Comparison of ENCODE assay signal across 1 cellular context in the genomic region with DNA sequence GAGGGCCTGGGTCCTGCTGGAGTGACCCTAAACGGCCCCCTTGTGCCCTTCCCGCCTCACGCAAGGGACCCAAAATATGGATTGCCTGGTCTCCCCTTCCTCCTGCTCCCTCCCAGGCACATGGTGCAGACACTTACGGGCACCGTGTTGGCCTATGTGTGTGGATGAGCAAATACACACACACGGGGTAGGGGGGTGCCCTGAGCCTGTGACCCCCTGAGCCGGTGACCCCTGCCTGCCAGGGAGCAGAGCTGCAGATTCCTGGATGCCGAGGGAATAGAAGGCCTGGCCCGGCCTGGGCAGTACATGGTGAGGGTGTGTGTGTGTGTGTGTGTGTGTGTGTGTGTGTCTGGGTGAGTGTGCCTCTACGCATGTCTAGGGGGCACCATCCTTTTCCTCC.
TF ChIP-seq lines count a peak whose summit lies in the region.

No MANE protein-coding gene starts in this region.

TF ChIP-seq in HepG2, 621 proteins besides CTCF, POLR2A, EP300 and RAD21 (continued from another document):
- TF ChIP-seq ZNF362 (CRISPR knock-in tag; IDR thresholded peaks at IDR 0.05; ENCODE audit: borderline replicate concordance) (no peak), LBX2 (CRISPR knock-in tag; IDR thresholded peaks at IDR 0.05; ENCODE audit: borderline replicate concordance) (no peak), HNRNPL (IDR thresholded peaks at IDR 0.05; ENCODE audit: low read depth, low read length) (0 out of 2 replicates have a peak, but pooled peaks have one; percentile 48)
